ENCODE assay signal across 30 cellular contexts in the genomic region with DNA sequence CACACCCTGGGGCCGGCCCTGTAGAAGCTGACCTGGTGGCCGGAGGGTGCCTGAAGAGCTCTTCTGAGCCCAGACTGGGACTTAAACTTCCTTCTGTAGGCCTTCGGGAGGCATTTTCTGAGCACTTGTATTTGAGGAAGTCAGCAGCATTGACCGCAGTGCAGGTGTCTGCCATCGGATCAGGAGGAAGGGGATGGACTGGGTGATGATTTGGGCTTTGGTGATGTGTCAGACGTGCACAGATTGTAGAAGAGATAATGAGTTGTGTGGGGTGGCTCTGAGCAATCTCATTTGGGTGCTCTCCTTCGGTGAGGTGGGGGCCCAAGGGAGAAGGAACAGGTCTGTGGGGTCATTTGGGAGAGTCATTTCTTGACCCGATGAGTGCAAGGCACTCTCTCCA.
DNase-seq lines count a peak whose midpoint lies in the region; ATAC-seq and TF ChIP-seq lines count a peak whose summit lies in the region.
"Had no signal": no experiment of that assay in that cellular context is flagged by ENCODE, and none has a peak within 500 bp of the region (broad histone marks: within the 10 kb centered on the region; RNA-seq: fewer than 3 reads in every experiment).

No MANE protein-coding gene starts in this region.

- H3K27ac Mint-ChIP-seq in activated CD8-positive, alpha-beta T cell treated with anti-CD3 and anti-CD28 coated beads for 36 hours: peak overlapping the region; percentile 26
- H3K27ac Mint-ChIP-seq in activated CD8-positive, alpha-beta T cell treated with anti-CD3 and anti-CD28 coated beads, Interleukin-2, amount 10 ng/mL, durations not matched to agents 7 days and 5 days: no peak overlapping the region
- peak overlapping the region; percentile 2 for H3K27ac Mint-ChIP-seq in T-helper 2 cell treated with Interferon-gamma antibody and Interleukin-4, amounts not matched to agents 5 μg/mL and 100 μg/mL, for 36 hours
- peak overlapping the region; percentile 5 for H3K27ac Mint-ChIP-seq in central memory CD8-positive, alpha-beta T cell (ENCODE audit: low read depth)

- H3K27me3 ChIP-seq in trophoblast cell (ENCODE audit: insufficient read depth, low read length): no peaks in the 10 kb centered on the region
- H3K27me3 ChIP-seq: ascending aorta, cardiac muscle cell, foreskin keratinocyte, sigmoid colon, stomach, thyroid gland had no signal

- H3K36me3 Mint-ChIP-seq in activated CD8-positive, alpha-beta T cell treated with anti-CD3 and anti-CD28 coated beads for 36 hours (ENCODE audit: low read depth): peaks cover 8% of the 10 kb centered on the region
- peaks cover 6% of the 10 kb centered on the region for H3K36me3 Mint-ChIP-seq in activated CD8-positive, alpha-beta T cell treated with anti-CD3 and anti-CD28 coated beads, Interleukin-2, amount 10 ng/mL, durations not matched to agents 7 days and 5 days (ENCODE audit: low read depth)
- no peaks in the 10 kb centered on the region for H3K36me3 Mint-ChIP-seq in T-helper 2 cell treated with Interferon-gamma antibody and Interleukin-4, amounts not matched to agents 5 μg/mL and 100 μg/mL, for 36 hours (ENCODE audit: low read depth)
- H3K36me3 Mint-ChIP-seq in central memory CD8-positive, alpha-beta T cell (ENCODE audit: insufficient read depth): peaks cover 6% of the 10 kb centered on the region

- H3K4me3 ChIP-seq in trophoblast cell (ENCODE audit: low read depth, low read length) (no peak overlapping the region), coronary artery (no peak overlapping the region)
- H3K4me3 ChIP-seq: ascending aorta, cardiac muscle cell, prostate gland, sigmoid colon, stomach, thyroid gland had no signal

- CTCF ChIA-PET in activated CD8-positive, alpha-beta T cell treated with anti-CD3 and anti-CD28 coated beads for 36 hours (lab: Charles Lee): interaction anchor here (0.9 kb wide), 1 partner anchor 21 kb away, joined by 3 read pairs; no protein-coding TSS in a partner anchor
- CTCF ChIA-PET in activated CD8-positive, alpha-beta T cell treated with anti-CD3 and anti-CD28 coated beads, Interleukin-2, amount 10 ng/mL, durations not matched to agents 7 days and 5 days (lab: Charles Lee): no interaction called here

- no peak overlapping the region for H3K4me2 ChIP-seq in trophoblast cell (ENCODE audit: low read length)

- H3K9me3 ChIP-seq in trophoblast cell (ENCODE audit: insufficient read depth, low read depth, low read length): no peaks in the 10 kb centered on the region
- H3K9me3 ChIP-seq: ascending aorta, prostate gland, sigmoid colon, stomach, thyroid gland had no signal

- no peak for ATAC-seq in activated CD8-positive, alpha-beta T cell treated with anti-CD3 and anti-CD28 coated beads for 36 hours
- ATAC-seq in activated CD8-positive, alpha-beta T cell treated with anti-CD3 and anti-CD28 coated beads, Interleukin-2, amount 10 ng/mL, durations not matched to agents 7 days and 5 days: no peak
- ATAC-seq in central memory CD8-positive, alpha-beta T cell (replicated peaks; ENCODE audit: extremely low read depth, poor library complexity, severe bottlenecking): no peak
- ATAC-seq: effector memory CD8-positive, alpha-beta T cell; foreskin keratinocyte; HepG2; left cardiac atrium; PC-3; SK-N-SH treated with all-trans-retinoic acid at 6 μM for 48 hours had no signal

- no peak overlapping the region for H3K23ac ChIP-seq in trophoblast cell (ENCODE audit: low read length)

- no peak overlapping the region for H3K4me3 Mint-ChIP-seq in activated CD8-positive, alpha-beta T cell treated with anti-CD3 and anti-CD28 coated beads for 36 hours
- no peak overlapping the region for H3K4me3 Mint-ChIP-seq in activated CD8-positive, alpha-beta T cell treated with anti-CD3 and anti-CD28 coated beads, Interleukin-2, amount 10 ng/mL, durations not matched to agents 7 days and 5 days
- peak overlapping the region; percentile 2 for H3K4me3 Mint-ChIP-seq in T-helper 2 cell treated with Interferon-gamma antibody and Interleukin-4, amounts not matched to agents 5 μg/mL and 100 μg/mL, for 36 hours
- no peak overlapping the region for H3K4me3 Mint-ChIP-seq in central memory CD8-positive, alpha-beta T cell
- H3K4me3 Mint-ChIP-seq: effector memory CD8-positive, alpha-beta T cell had no signal

- no peaks in the 10 kb centered on the region for H3K27me3 Mint-ChIP-seq in activated CD8-positive, alpha-beta T cell treated with anti-CD3 and anti-CD28 coated beads for 36 hours
- no peaks in the 10 kb centered on the region for H3K27me3 Mint-ChIP-seq in activated CD8-positive, alpha-beta T cell treated with anti-CD3 and anti-CD28 coated beads, Interleukin-2, amount 10 ng/mL, durations not matched to agents 7 days and 5 days (ENCODE audit: low read depth)
- no peaks in the 10 kb centered on the region for H3K27me3 Mint-ChIP-seq in T-helper 2 cell treated with Interferon-gamma antibody and Interleukin-4, amounts not matched to agents 5 μg/mL and 100 μg/mL, for 36 hours (ENCODE audit: low read depth)
- H3K27me3 Mint-ChIP-seq in central memory CD8-positive, alpha-beta T cell: no peaks in the 10 kb centered on the region
- H3K27me3 Mint-ChIP-seq: effector memory CD8-positive, alpha-beta T cell had no signal

- no peaks in the 10 kb centered on the region for H3K9me3 Mint-ChIP-seq in activated CD8-positive, alpha-beta T cell treated with anti-CD3 and anti-CD28 coated beads for 36 hours
- H3K9me3 Mint-ChIP-seq in activated CD8-positive, alpha-beta T cell treated with anti-CD3 and anti-CD28 coated beads, Interleukin-2, amount 10 ng/mL, durations not matched to agents 7 days and 5 days (ENCODE audit: insufficient read depth): no peaks in the 10 kb centered on the region
- no peaks in the 10 kb centered on the region for H3K9me3 Mint-ChIP-seq in T-helper 2 cell treated with Interferon-gamma antibody and Interleukin-4, amounts not matched to agents 5 μg/mL and 100 μg/mL, for 36 hours
- H3K9me3 Mint-ChIP-seq in central memory CD8-positive, alpha-beta T cell: no peaks in the 10 kb centered on the region
- H3K9me3 Mint-ChIP-seq: effector memory CD8-positive, alpha-beta T cell had no signal

- intact Hi-C loops in activated CD8-positive, alpha-beta T cell treated with anti-CD3 and anti-CD28 coated beads for 36 hours (cut with micrococcal nuclease): no loop called here

- POLR2A ChIA-PET in activated CD8-positive, alpha-beta T cell treated with anti-CD3 and anti-CD28 coated beads for 36 hours (lab: Charles Lee): interaction anchor here (0.6 to 1.5 kb wide), 2 partner anchors 30 to 130 kb away, joined by 3 read pairs; no protein-coding TSS in a partner anchor
- POLR2A ChIA-PET in activated CD8-positive, alpha-beta T cell treated with anti-CD3 and anti-CD28 coated beads, Interleukin-2, amount 10 ng/mL, durations not matched to agents 7 days and 5 days (lab: Charles Lee): no interaction called here

- peaks cover 3 to 4% of the 10 kb centered on the region in 2 experiments for H3K4me1 ChIP-seq in trophoblast cell (ENCODE audit: control insufficient read depth in 1 of 2, insufficient read depth in 2 of 2, low read length in 2 of 2)

- H4K8ac ChIP-seq in trophoblast cell (ENCODE audit: low read depth, low read length): no peak overlapping the region

- no peak overlapping the region for H4K91ac ChIP-seq in trophoblast cell (ENCODE audit: low read depth, low read length)

- DNase-seq in activated CD8-positive, alpha-beta T cell treated with anti-CD3 and anti-CD28 coated beads for 36 hours: no peak
- no peak for DNase-seq in activated CD8-positive, alpha-beta T cell treated with anti-CD3 and anti-CD28 coated beads, Interleukin-2, amount 10 ng/mL, durations not matched to agents 7 days and 5 days
- peak; percentile 28 for DNase-seq in T-helper 2 cell treated with Interferon-gamma antibody and Interleukin-4, amounts not matched to agents 5 μg/mL and 100 μg/mL, for 36 hours (ENCODE audit: low spot score)
- no peak for DNase-seq in central memory CD8-positive, alpha-beta T cell (ENCODE audit: low spot score in 2 of 2)
- DNase-seq in trophoblast cell (no peak), EL (no peak), SK-N-DZ (ENCODE audit: low spot score) (no peak), coronary artery (ENCODE audit: low spot score) (no peak)
- DNase-seq: activated CD4-positive, alpha-beta T cell treated with anti-CD3 and anti-CD28 coated beads, Interleukin-2, amount 50 U/mL, for 48 hours; activated CD8-positive, alpha-beta memory T cell treated with anti-CD3 and anti-CD28 coated beads, Interleukin-2, amount 50 U/mL, for 48 hours; activated naive CD4-positive, alpha-beta T cell; cortex of kidney; DMS53; effector memory CD8-positive, alpha-beta T cell; foreskin keratinocyte; GOT3; left cardiac atrium; mammary epithelial cell; MV-4-11; NCI-H1694; NCI-H510A; PC-3; sigmoid colon; stomach; thyroid gland had no signal

- WGBS in trophoblast cell (ENCODE audit: extremely low coverage, insufficient coverage, insufficient read length): no CpG with 5 or more reads among the region's 8 CpGs

- no peak overlapping the region for H2BK12ac ChIP-seq in trophoblast cell (ENCODE audit: low read length)

- no peak overlapping the region for H3K18ac ChIP-seq in trophoblast cell (ENCODE audit: low read length)

- no peaks in the 10 kb centered on the region for H3K79me2 ChIP-seq in trophoblast cell (ENCODE audit: control insufficient read depth, insufficient read depth, low read length, poor library complexity)

- H3K27ac ChIP-seq in trophoblast cell (ENCODE audit: low read depth, low read length): no peak overlapping the region
- no peak overlapping the region for H3K27ac ChIP-seq in coronary artery
- H3K27ac ChIP-seq: ascending aorta, cardiac muscle cell, foreskin keratinocyte, prostate gland, sigmoid colon, stomach, thyroid gland had no signal

- no peak overlapping the region for H4K12ac ChIP-seq in trophoblast cell (ENCODE audit: low read depth, low read length)

- no peak overlapping the region for H3K9ac ChIP-seq in trophoblast cell (ENCODE audit: low read length)

- no peak overlapping the region for H3K14ac ChIP-seq in trophoblast cell (ENCODE audit: low read length)

- H3K36me3 ChIP-seq in trophoblast cell (ENCODE audit: control insufficient read depth in 1 of 2, insufficient read depth in 2 of 2, low read length in 2 of 2): peaks cover 0 to 3% of the 10 kb centered on the region in 2 experiments
- H3K36me3 ChIP-seq: ascending aorta, cardiac muscle cell, prostate gland, sigmoid colon, stomach, thyroid gland had no signal

- H2BK120ac ChIP-seq in trophoblast cell (ENCODE audit: insufficient read depth, low read length, poor library complexity): no peak overlapping the region

- peaks cover 69% of the 10 kb centered on the region for H3K4me1 Mint-ChIP-seq in activated CD8-positive, alpha-beta T cell treated with anti-CD3 and anti-CD28 coated beads for 36 hours (ENCODE audit: low read depth)
- H3K4me1 Mint-ChIP-seq in activated CD8-positive, alpha-beta T cell treated with anti-CD3 and anti-CD28 coated beads, Interleukin-2, amount 10 ng/mL, durations not matched to agents 7 days and 5 days (ENCODE audit: low read depth): peaks cover 29% of the 10 kb centered on the region
- H3K4me1 Mint-ChIP-seq in T-helper 2 cell treated with Interferon-gamma antibody and Interleukin-4, amounts not matched to agents 5 μg/mL and 100 μg/mL, for 36 hours (ENCODE audit: low read depth): peaks cover 33% of the 10 kb centered on the region
- H3K4me1 Mint-ChIP-seq in central memory CD8-positive, alpha-beta T cell: peaks cover 61% of the 10 kb centered on the region

- no peak overlapping the region for H2BK5ac ChIP-seq in trophoblast cell (ENCODE audit: low read depth, low read length, poor library complexity)

- no peak overlapping the region for H2AK5ac ChIP-seq in trophoblast cell (ENCODE audit: low read length)

- no peak overlapping the region for H2AFZ ChIP-seq in trophoblast cell (ENCODE audit: insufficient read depth, low read length, poor library complexity)

- no peak for TF ChIP-seq CTCF in activated CD8-positive, alpha-beta T cell treated with anti-CD3 and anti-CD28 coated beads for 36 hours (IDR thresholded peaks at IDR 0.05)
- TF ChIP-seq CTCF in coronary artery (IDR thresholded peaks at IDR 0.05): no peak

- H3K79me1 ChIP-seq in trophoblast cell (ENCODE audit: low read length): no peaks in the 10 kb centered on the region

- H3K4ac ChIP-seq in trophoblast cell (ENCODE audit: low read depth, low read length): peak overlapping the region; percentile 37
